8 cellular contexts compared by ENCODE assay signal in genomic region chr17:63840591-63841349, GRCh38. TPM values are rescaled to one million over a fixed set of nuclear protein-coding genes. Genes with fewer than 3 reads are reported as not detected.
A peak's percentile ranks its signal among the peaks of the same experiment; 100 is the strongest.
DNase-seq lines count a peak whose midpoint lies in the region; ATAC-seq, FAIRE-seq and TF ChIP-seq lines count a peak whose summit lies in the region.

No MANE protein-coding gene starts in this region.

- ATAC-seq in SK-N-SH treated with all-trans-retinoic acid at 6 μM for 48 hours (no peak), GM19395 (IDR thresholded peaks at IDR 0.05; ENCODE audit: unreplicated experiment) (no peak)

- DNase-seq in SK-N-SH = no peak
- DNase-seq in adrenal gland = peak in 6 of 7 donors; percentile 43 to 69 (median 58)
- peak; percentile 75 for DNase-seq in kidney
- DNase-seq in superior temporal gyrus (ENCODE audit: extremely low spot score) = peak; percentile 46
- DNase-seq in NCI-H2171 (lab: John Stamatoyannopoulos, UW) = no peak
- DNase-seq in OCI-M1 (lab: John Stamatoyannopoulos, UW) = no peak

- H2AFZ ChIP-seq in SK-N-SH (ENCODE audit: low read depth) = no peak overlapping the region

- CTCF ChIA-PET in SK-N-SH (lab: Yijun Ruan, JAX) = interaction anchor here (0.7 to 9.1 kb wide), 8 partner anchors 7 to 664 kb away, joined by 3 to 96 read pairs (median 3); partner anchors contain the start of genes FTSJ3, MAP3K3 and PSMC5

- intact Hi-C loops in adrenal gland (cut with DNase I) (no loop called here), kidney (cut with DNase I) (no loop called here)

- no peak for TF ChIP-seq RAD21 in SK-N-SH (IDR thresholded peaks at IDR 0.05; ENCODE audit: low read length)

- H3K36me3 ChIP-seq in SK-N-SH (replicated peaks in 1 of 2; ENCODE audit: control insufficient read depth in 1 of 2, insufficient read depth in 2 of 2, low read length in 1 of 2) = peaks cover 13 to 15% of the 10 kb centered on the region in 2 experiments
- peaks cover 0 to 14% of the 10 kb centered on the region in 2 donors for H3K36me3 ChIP-seq in adrenal gland (replicated peaks in 1 of 2)
- peaks cover 2 to 3% of the 10 kb centered on the region in 2 donors for H3K36me3 ChIP-seq in kidney (ENCODE audit: control insufficient read depth in 1 of 2, insufficient read depth in 2 of 2, low read length in 2 of 2)

- POLR2A ChIA-PET in SK-N-SH (lab: Yijun Ruan, JAX) = interaction anchor here (0.6 to 9.2 kb wide), 6 partner anchors 11 to 401 kb away, joined by 3 to 108 read pairs (median 3); partner anchors contain the start of genes CCDC47, DDX42, FTSJ3 and PSMC5

- no peak for TF ChIP-seq EP300 in SK-N-SH (IDR thresholded peaks at IDR 0.05; ENCODE audit: borderline replicate concordance in 1 of 2, low read depth in 1 of 2, low read length in 1 of 2)

- H3K79me2 ChIP-seq in SK-N-SH (ENCODE audit: insufficient read depth) = peaks cover 65% of the 10 kb centered on the region

- H3K27me3 ChIP-seq in SK-N-SH (ENCODE audit: insufficient read depth) (no peaks in the 10 kb centered on the region), adrenal gland (no peaks in the 10 kb centered on the region)

- H3F3A ChIP-seq in SK-N-SH (replicated peaks; ENCODE audit: insufficient read depth) = peaks cover 9% of the 10 kb centered on the region

- 43% methylated on average over 3 of the region's 4 CpGs for WGBS in SK-N-SH (ENCODE audit: low lambda C conversion rate)
- 7 to 31% (median 30%) methylated on average over 1 to 4 of the region's 4 CpGs for WGBS in adrenal gland, 4 donors

- H3K9me2 ChIP-seq in SK-N-SH = no peaks in the 10 kb centered on the region

- H3K4me1 ChIP-seq in SK-N-SH (ENCODE audit: control insufficient read depth in 1 of 2, insufficient read depth in 2 of 2, low read depth in 1 of 2, low read length in 1 of 2) (peaks cover 27 to 41% of the 10 kb centered on the region in 2 experiments), adrenal gland (replicated peaks in 1 of 2) (peaks cover 51 to 54% of the 10 kb centered on the region in 2 donors), kidney (ENCODE audit: control insufficient read depth in 1 of 2, insufficient read depth in 1 of 2, low read depth in 1 of 2, low read length in 2 of 2) (peaks cover 21 to 32% of the 10 kb centered on the region in 2 donors)

- H3K9me3 ChIP-seq in SK-N-SH (no peaks in the 10 kb centered on the region), adrenal gland (replicated peaks in 1 of 3) (no peaks in the 10 kb centered on the region), kidney (ENCODE audit: control insufficient read depth in 1 of 2, low read length in 2 of 2) (no peaks in the 10 kb centered on the region)

- H3K27ac ChIP-seq in SK-N-SH (ENCODE audit: low read depth in 2 of 2, low read length in 1 of 2) (peak overlapping the region; percentile 67 to 97; a peak in 3 of 4 replicates), adrenal gland (peak overlapping the region; percentile 70 to 92 (median 90)), kidney (ENCODE audit: low read depth in 2 of 2, low read length in 2 of 2) (peak overlapping the region in 1 of 2 donors; percentile 66)

- TF ChIP-seq CTCF in SK-N-SH (IDR thresholded peaks at IDR 0.05) (no peak), adrenal gland (IDR thresholded peaks at IDR 0.05) (no peak), kidney (IDR thresholded peaks at IDR 0.05; ENCODE audit: borderline replicate concordance, extremely low read depth, insufficient read depth) (no peak)

- H4K20me1 ChIP-seq in SK-N-SH (ENCODE audit: insufficient read depth) = peaks cover 23% of the 10 kb centered on the region; the same call in 1 of the 2 replicates

- no peak for FAIRE-seq in kidney (lab: Jason Lieb, UNC)

- TF ChIP-seq POLR2A in adrenal gland (IDR thresholded peaks at IDR 0.05) = no peak

- H3K4me3 ChIP-seq in SK-N-SH (ENCODE audit: low read depth in 2 of 2, low read length in 1 of 2) (peak overlapping the region; percentile 59 to 76), adrenal gland (peak overlapping the region in 2 of 4 donors; percentile 61 to 79), kidney (ENCODE audit: low read length in 2 of 2) (peak overlapping the region; percentile 77 to 90)

- H3K9ac ChIP-seq in SK-N-SH (peak overlapping the region; percentile 89; the same call in 1 of the 2 replicates), kidney (ENCODE audit: low read length in 2 of 2) (peak overlapping the region; percentile 76 to 94)

- H3K4me2 ChIP-seq in SK-N-SH = peak overlapping the region; percentile 93

TF ChIP-seq in SK-N-SH, 30 proteins besides CTCF, POLR2A, EP300 and RAD21 (continues in another document):
- TF ChIP-seq NFIC (IDR thresholded peaks at IDR 0.05; ENCODE audit: borderline replicate concordance) = no peak
- no peak for TF ChIP-seq FOXJ3 (CRISPR knock-in tag; IDR thresholded peaks at IDR 0.05)

TF ChIP-seq in SK-N-SH treated with all-trans-retinoic acid at 6 μM for 48 hours, 23 proteins besides CTCF, POLR2A, EP300 and RAD21:
- TF ChIP-seq PPARA (CRISPR knock-in tag; IDR thresholded peaks at IDR 0.05; ENCODE audit: borderline replicate concordance) (no peak), TOX (CRISPR knock-in tag; IDR thresholded peaks at IDR 0.05; ENCODE audit: borderline replicate concordance) (no peak), ZNF565 (CRISPR knock-in tag; conservative IDR thresholded peaks at IDR 0.05; ENCODE audit: low read depth) (no peak)
- TF ChIP-seq, protein P1, sequence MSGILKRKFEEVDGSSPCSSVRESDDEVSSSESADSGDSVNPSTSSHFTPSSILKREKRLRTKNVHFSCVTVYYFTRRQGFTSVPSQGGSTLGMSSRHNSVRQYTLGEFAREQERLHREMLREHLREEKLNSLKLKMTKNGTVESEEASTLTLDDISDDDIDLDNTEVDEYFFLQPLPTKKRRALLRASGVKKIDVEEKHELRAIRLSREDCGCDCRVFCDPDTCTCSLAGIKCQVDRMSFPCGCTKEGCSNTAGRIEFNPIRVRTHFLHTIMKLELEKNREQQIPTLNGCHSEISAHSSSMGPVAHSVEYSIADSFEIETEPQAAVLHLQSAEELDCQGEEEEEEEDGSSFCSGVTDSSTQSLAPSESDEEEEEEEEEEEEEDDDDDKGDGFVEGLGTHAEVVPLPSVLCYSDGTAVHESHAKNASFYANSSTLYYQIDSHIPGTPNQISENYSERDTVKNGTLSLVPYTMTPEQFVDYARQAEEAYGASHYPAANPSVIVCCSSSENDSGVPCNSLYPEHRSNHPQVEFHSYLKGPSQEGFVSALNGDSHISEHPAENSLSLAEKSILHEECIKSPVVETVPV (CRISPR knock-in tag; IDR thresholded peaks at IDR 0.05) = no peak

RNA-seq across cellular contexts. Expression of gene SMARCD2, which starts 1.7 kb away (rescaled TPM):
- polyA plus RNA-seq in SK-N-SH (2012; rRNA removed) (89.1 and 106 TPM in 2 replicates), adrenal gland (10 to 100 TPM; 43.1 to 53.7 (median 52.7) TPM), kidney (ENCODE audit: insufficient read depth, low read depth, low replicate concordance) (39.9 TPM)
- polyA plus RNA-seq in SK-N-SH (2012; cell fraction: cytosol; rRNA removed) = 62.3 and 82.2 TPM in 2 replicates
- 84.7 and 121 TPM in 2 replicates for polyA plus RNA-seq in SK-N-SH (2012; cell fraction: nucleus; rRNA removed)
- total RNA-seq in adrenal gland (100 to 1,000 TPM in 4 of 8 donors, 10 to 100 TPM in 4; 41.9 to 185 (median 99.0) TPM), kidney (65.1 TPM)

RNA-seq across cellular contexts. Expression of gene FTSJ3, which starts 13.3 kb away (rescaled TPM):
- polyA plus RNA-seq in SK-N-SH (2012; rRNA removed) (148 and 180 TPM in 2 replicates), adrenal gland (10 to 100 TPM; 19.4 to 54.1 (median 44.9) TPM), kidney (ENCODE audit: insufficient read depth, low read depth, low replicate concordance) (23.7 TPM)
- polyA plus RNA-seq in SK-N-SH (2012; cell fraction: cytosol; rRNA removed) = 147 and 150 TPM in 2 replicates
- polyA plus RNA-seq in SK-N-SH (2012; cell fraction: nucleus; rRNA removed) = 242 and 303 TPM in 2 replicates
- total RNA-seq in adrenal gland (10 to 100 TPM; 32.4 to 56.1 (median 43.2) TPM), kidney (38.7 TPM)

RNA-seq across cellular contexts. Expression of gene PSMC5, which starts 13.5 kb away (rescaled TPM):
- polyA plus RNA-seq in SK-N-SH (2012; rRNA removed) (424 and 468 TPM in 2 replicates), adrenal gland (100 to 1,000 TPM; 232 to 273 (median 247) TPM), kidney (ENCODE audit: insufficient read depth, low read depth, low replicate concordance) (247 TPM)
- polyA plus RNA-seq in SK-N-SH (2012; cell fraction: cytosol; rRNA removed) = 441 and 497 TPM in 2 replicates
- 369 and 384 TPM in 2 replicates for polyA plus RNA-seq in SK-N-SH (2012; cell fraction: nucleus; rRNA removed)
- total RNA-seq in adrenal gland (100 to 1,000 TPM in 5 of 8 donors, 10 to 100 TPM in 3; 79.8 to 167 (median 127) TPM), kidney (145 TPM)

RNA-seq across cellular contexts. Expression of gene CSH2, which starts 32.7 kb away (rescaled TPM):
- polyA plus RNA-seq in SK-N-SH (2012; rRNA removed) = not detected in 2 replicates
- polyA plus RNA-seq in SK-N-SH (2012; cell fraction: cytosol; rRNA removed) = not detected in 2 replicates
- polyA plus RNA-seq in SK-N-SH (2012; cell fraction: nucleus; rRNA removed) = not detected in 2 replicates
- total RNA-seq in adrenal gland = not detected
- not detected for polyA plus RNA-seq in adrenal gland
- total RNA-seq in kidney = not detected
- polyA plus RNA-seq in kidney (ENCODE audit: insufficient read depth, low read depth, low replicate concordance) = not detected

RNA-seq across cellular contexts. Expression of gene GH2, which starts 41.0 kb away (rescaled TPM):
- polyA plus RNA-seq in SK-N-SH (2012; rRNA removed) (not detected in 2 replicates), adrenal gland (not detected), kidney (ENCODE audit: insufficient read depth, low read depth, low replicate concordance) (not detected)
- polyA plus RNA-seq in SK-N-SH (2012; cell fraction: cytosol; rRNA removed) = not detected in 2 replicates
- polyA plus RNA-seq in SK-N-SH (2012; cell fraction: nucleus; rRNA removed) = not detected in 2 replicates
- total RNA-seq in adrenal gland (not detected), kidney (not detected)

Comparison
In these comparisons a context has a peak if more than half of its experiments do, and no peak if none do; other contexts are left out.
1. DNase-seq: peak in adrenal gland (6 of 7), kidney (single experiment) and superior temporal gyrus (single experiment); none in SK-N-SH (single experiment), NCI-H2171 (single experiment) and OCI-M1 (single experiment).